13 cellular contexts compared by ENCODE assay signal in the genomic region with DNA sequence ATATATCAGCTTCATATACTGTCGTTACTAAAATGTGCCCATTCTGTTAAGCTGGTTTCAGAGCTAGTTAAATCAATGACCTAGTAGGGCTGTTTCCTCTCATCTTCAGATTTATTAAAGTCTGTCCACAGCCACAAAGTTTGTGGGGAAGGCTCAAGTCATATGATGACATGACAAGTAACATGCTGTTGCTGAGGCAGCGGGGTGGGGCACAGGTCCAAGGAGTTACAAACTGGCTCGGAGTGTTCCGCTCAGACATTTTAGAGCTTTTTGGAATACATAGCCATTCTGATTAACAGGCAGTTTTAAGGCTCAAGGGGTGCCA. TPM values are rescaled to one million over a fixed set of nuclear protein-coding genes. Genes with fewer than 3 reads are reported as not detected.
DNase-seq lines count a peak whose midpoint lies in the region; ATAC-seq and TF ChIP-seq lines count a peak whose summit lies in the region.
"Had no signal": no experiment of that assay in that cellular context is flagged by ENCODE, and none has a peak within 500 bp of the region (broad histone marks: within the 10 kb centered on the region; RNA-seq: fewer than 3 reads in every experiment).

No MANE protein-coding gene starts in this region.

- H3K36me3 Mint-ChIP-seq in stimulated activated effector memory CD8-positive, alpha-beta T cell treated with anti-CD3 and anti-CD28 coated beads, Interleukin-12 subunit alpha, Interleukin-12 subunit beta, amount 100 ng/mL, for 72 hours, result peaks cover 29% of the 10 kb centered on the region

- peaks cover 9% of the 10 kb centered on the region for H3K36me3 ChIP-seq in MG63

- DNase-seq in MG63 (peak; percentile 56), dorsolateral prefrontal cortex (peak in 1 of 10 donors; percentile 47), substantia nigra (lab: John Stamatoyannopoulos, UW) (peak in 16 of 49 donors; percentile 5 to 26 (median 14)), NCI-H524 treated with DMSO at 0.1 percent for 48 hours (lab: John Stamatoyannopoulos, UW) (no peak), NCI-H2196 (lab: John Stamatoyannopoulos, UW; ENCODE audit: unreplicated experiment) (no peak)
- DNase-seq in stimulated activated effector memory CD8-positive, alpha-beta T cell treated with anti-CD3 and anti-CD28 coated beads, Interleukin-12 subunit alpha, Interleukin-12 subunit beta, amount 100 ng/mL, for 72 hours (ENCODE audit: low spot score in 2 of 2), result no peak
- DNase-seq: central memory CD4-positive, alpha-beta T cell; SHP77 had no signal

- intact Hi-C loops in dorsolateral prefrontal cortex (cut with DNase I), result loop anchor here (5.0 to 10.0 kb wide), 5 partner anchors 52 to 568 kb away; a partner anchor contains a TSS

- H3K9me3 Mint-ChIP-seq in stimulated activated effector memory CD8-positive, alpha-beta T cell treated with anti-CD3 and anti-CD28 coated beads, Interleukin-12 subunit alpha, Interleukin-12 subunit beta, amount 100 ng/mL, for 72 hours, result no peaks in the 10 kb centered on the region
- H3K9me3 Mint-ChIP-seq: activated naive CD4-positive, alpha-beta T cell treated with anti-CD3 and anti-CD28 coated beads for 36 hours had no signal

- TF ChIP-seq CTCF in dorsolateral prefrontal cortex (IDR thresholded peaks at IDR 0.05 in 54 of 56, conservative IDR thresholded peaks at IDR 0.05 in 2 of 56; ENCODE audit: low read depth in 1 of 56, partially characterized antibody in 56 of 56), result no peak

- no peak for ATAC-seq in HG03196 (IDR thresholded peaks at IDR 0.05; ENCODE audit: unreplicated experiment)
- no peak for ATAC-seq in stimulated activated effector memory CD8-positive, alpha-beta T cell treated with anti-CD3 and anti-CD28 coated beads, Interleukin-12 subunit alpha, Interleukin-12 subunit beta, amount 100 ng/mL, for 72 hours

- H3K4me3 Mint-ChIP-seq in stimulated activated effector memory CD8-positive, alpha-beta T cell treated with anti-CD3 and anti-CD28 coated beads, Interleukin-12 subunit alpha, Interleukin-12 subunit beta, amount 100 ng/mL, for 72 hours, result no peak overlapping the region
- H3K4me3 Mint-ChIP-seq: activated naive CD4-positive, alpha-beta T cell treated with anti-CD3 and anti-CD28 coated beads for 36 hours had no signal

- no peaks in the 10 kb centered on the region for H3K27me3 ChIP-seq in MG63
- no peaks in the 10 kb centered on the region for H3K27me3 ChIP-seq in dorsolateral prefrontal cortex
- H3K27me3 ChIP-seq in layer of hippocampus (ENCODE audit: control insufficient read depth, insufficient read depth, low read length), result no peaks in the 10 kb centered on the region

- no peak overlapping the region for H3K27ac Mint-ChIP-seq in stimulated activated effector memory CD8-positive, alpha-beta T cell treated with anti-CD3 and anti-CD28 coated beads, Interleukin-12 subunit alpha, Interleukin-12 subunit beta, amount 100 ng/mL, for 72 hours
- H3K27ac Mint-ChIP-seq: activated naive CD4-positive, alpha-beta T cell treated with anti-CD3 and anti-CD28 coated beads for 36 hours had no signal

- peaks cover 16% of the 10 kb centered on the region for H3K4me1 Mint-ChIP-seq in stimulated activated effector memory CD8-positive, alpha-beta T cell treated with anti-CD3 and anti-CD28 coated beads, Interleukin-12 subunit alpha, Interleukin-12 subunit beta, amount 100 ng/mL, for 72 hours

- peak overlapping the region in 57 of 59 donors; percentile 5 to 100 (median 98) for H3K27ac ChIP-seq in dorsolateral prefrontal cortex
- H3K27ac ChIP-seq in layer of hippocampus (ENCODE audit: low read depth, low read length), result peak overlapping the region; percentile 94
- H3K27ac ChIP-seq in substantia nigra (ENCODE audit: low read depth, low read length, poor library complexity, severe bottlenecking), result peak overlapping the region; percentile 71

- no peak overlapping the region for H3K4me3 ChIP-seq in MG63
- peak overlapping the region in 34 of 59 donors; percentile 0 to 92 (median 21) for H3K4me3 ChIP-seq in dorsolateral prefrontal cortex

- no peaks in the 10 kb centered on the region for H3K9me3 ChIP-seq in MG63

RNA-seq across cellular contexts. Expression of a gene that starts 2.7 kb away (rescaled TPM):
- 5.2 and 7.0 TPM in 2 replicates for total RNA-seq in MG63 (2014; rRNA removed; shearing (Covaris generic); ENCODE audit: low replicate concordance)
- total RNA-seq in dorsolateral prefrontal cortex, result 100 to 1,000 TPM in 12 of 120 experiments, 10 to 100 TPM in 108; 41.2 to 135 (median 66.8) TPM

RNA-seq across cellular contexts. Expression of a gene that starts 42.5 kb away (rescaled TPM):
- not detected in 2 replicates for total RNA-seq in MG63 (2014; rRNA removed; shearing (Covaris generic); ENCODE audit: low replicate concordance)
- total RNA-seq in dorsolateral prefrontal cortex, result 1 to 10 TPM in 1 of 120 experiments, under 1 TPM in 48, not detected in 71; 0.16 to 1.3 (median 0.32) TPM
- total RNA-seq: endothelial cell of umbilical vein, LHCN-M2 had no signal

RNA-seq across cellular contexts. Expression of a gene that starts 58.1 kb away (rescaled TPM):
- 16.1 and 33.5 TPM in 2 replicates for total RNA-seq in MG63 (2014; rRNA removed; shearing (Covaris generic); ENCODE audit: low replicate concordance)
- total RNA-seq in dorsolateral prefrontal cortex, result 10 to 100 TPM in 118 of 120 experiments, 1 to 10 TPM in 2; 8.6 to 30.0 (median 17.0) TPM
